16 cellular contexts compared by ENCODE assay signal in genomic region chr1:31441970-31442647, GRCh38. TPM values are rescaled to one million over a fixed set of nuclear protein-coding genes. Genes with fewer than 3 reads are reported as not detected.
"Had no signal": no experiment of that assay in that cellular context is flagged by ENCODE, and none has a peak within 500 bp of the region (broad histone marks: within the 10 kb centered on the region; RNA-seq: fewer than 3 reads in every experiment).

No MANE protein-coding gene starts in this region.

- H3K9me3 Mint-ChIP-seq: activated CD4-positive, alpha-beta T cell treated with anti-CD3 and anti-CD28 coated beads, Interleukin-2, amount 10 ng/mL, durations not matched to agents 24 days and 14 days had no signal

- H3K4me3 Mint-ChIP-seq: activated B cell treated with CpG ODN at 0.5 μM for 24 hours; activated CD4-positive, alpha-beta T cell treated with anti-CD3 and anti-CD28 coated beads, Interleukin-2, amount 10 ng/mL, durations not matched to agents 24 days and 14 days; activated CD8-positive, alpha-beta T cell treated with anti-CD3 and anti-CD28 coated beads, Interleukin-2, amount 10 ng/mL, durations not matched to agents 7 days and 5 days; activated naive CD8-positive, alpha-beta T cell treated with anti-CD3 and anti-CD28 coated beads for 36 hours; brain; naive thymus-derived CD4-positive, alpha-beta T cell; stimulated activated memory B cell treated with anti-CD40 and anti-IgM and Interleukin-4, amounts not matched to agents 10 μg/mL and 1 μg/mL and 100 μg/mL, for 72 hours had no signal

- H3K27ac ChIP-seq: colonic mucosa, left ventricle myocardium inferior, neutrophil, vagina had no signal

- H3K36me3 Mint-ChIP-seq: activated naive CD8-positive, alpha-beta T cell treated with anti-CD3 and anti-CD28 coated beads for 36 hours; brain; naive thymus-derived CD4-positive, alpha-beta T cell; stimulated activated memory B cell treated with anti-CD40 and anti-IgM and Interleukin-4, amounts not matched to agents 10 μg/mL and 1 μg/mL and 100 μg/mL, for 72 hours had no signal

- H3K4me1 Mint-ChIP-seq: activated CD4-positive, alpha-beta T cell treated with anti-CD3 and anti-CD28 coated beads, Interleukin-2, amount 10 ng/mL, durations not matched to agents 24 days and 14 days; activated naive CD8-positive, alpha-beta T cell treated with anti-CD3 and anti-CD28 coated beads for 36 hours; brain; naive thymus-derived CD4-positive, alpha-beta T cell had no signal

- ATAC-seq: activated CD8-positive, alpha-beta T cell treated with anti-CD3 and anti-CD28 coated beads, Interleukin-2, amount 10 ng/mL, durations not matched to agents 7 days and 5 days; esophagus mucosa; naive thymus-derived CD4-positive, alpha-beta T cell; stimulated activated memory B cell treated with anti-CD40 and anti-IgM and Interleukin-4, amounts not matched to agents 10 μg/mL and 1 μg/mL and 100 μg/mL, for 72 hours had no signal

- H3K27ac Mint-ChIP-seq: activated B cell treated with CpG ODN at 0.5 μM for 24 hours; activated CD4-positive, alpha-beta T cell treated with anti-CD3 and anti-CD28 coated beads, Interleukin-2, amount 10 ng/mL, durations not matched to agents 24 days and 14 days; activated CD8-positive, alpha-beta T cell treated with anti-CD3 and anti-CD28 coated beads, Interleukin-2, amount 10 ng/mL, durations not matched to agents 7 days and 5 days; activated naive CD8-positive, alpha-beta T cell treated with anti-CD3 and anti-CD28 coated beads for 36 hours; naive thymus-derived CD4-positive, alpha-beta T cell; stimulated activated memory B cell treated with anti-CD40 and anti-IgM and Interleukin-4, amounts not matched to agents 10 μg/mL and 1 μg/mL and 100 μg/mL, for 72 hours had no signal

- H3K36me3 ChIP-seq: colonic mucosa, left ventricle myocardium inferior, neutrophil, vagina had no signal

- H3K27me3 Mint-ChIP-seq: activated B cell treated with CpG ODN at 0.5 μM for 24 hours; activated naive CD8-positive, alpha-beta T cell treated with anti-CD3 and anti-CD28 coated beads for 36 hours; naive thymus-derived CD4-positive, alpha-beta T cell had no signal

- H3K4me3 ChIP-seq: colonic mucosa, left ventricle myocardium inferior, vagina had no signal

- H3K9me3 ChIP-seq: colonic mucosa, neutrophil, vagina had no signal

- H3K4me1 ChIP-seq: left ventricle myocardium inferior, vagina had no signal

- DNase-seq: activated B cell treated with CpG ODN at 0.5 μM for 24 hours; activated CD4-positive, alpha-beta T cell treated with anti-CD3 and anti-CD28 coated beads, Interleukin-2, amount 10 ng/mL, durations not matched to agents 24 days and 14 days; activated CD8-positive, alpha-beta T cell treated with anti-CD3 and anti-CD28 coated beads, Interleukin-2, amount 10 ng/mL, durations not matched to agents 7 days and 5 days; activated naive CD8-positive, alpha-beta T cell treated with anti-CD3 and anti-CD28 coated beads for 36 hours; amygdala; central memory CD4-positive, alpha-beta T cell; colonic mucosa; left ventricle myocardium inferior; naive thymus-derived CD4-positive, alpha-beta T cell; retina; stimulated activated CD4-positive, alpha-beta T cell treated with anti-CD3 and anti-CD28 coated beads, Interleukin-2, amount 100 ng/mL, for 48 hours had no signal

RNA-seq across cellular contexts. Expression of gene SERINC2, which starts 29.1 kb away (rescaled TPM):
- total RNA-seq: activated CD4-positive, alpha-beta T cell treated with anti-CD3 and anti-CD28 coated beads, Interleukin-2, amount 10 ng/mL, durations not matched to agents 24 days and 14 days had no signal
